In genomic region chr16:8872967-8873865, GRCh38 we compare ENCODE assay signal across 17 cellular contexts. TPM values are rescaled to one million over a fixed set of nuclear protein-coding genes. Genes with fewer than 3 reads are reported as not detected.
DNase-seq lines count a peak whose midpoint lies in the region; ATAC-seq and TF ChIP-seq lines count a peak whose summit lies in the region.
"Had no signal": no experiment of that assay in that cellular context is flagged by ENCODE, and none has a peak within 500 bp of the region (broad histone marks: within the 10 kb centered on the region; RNA-seq: fewer than 3 reads in every experiment).

No MANE protein-coding gene starts in this region.

- H3K9me3 ChIP-seq in SK-N-SH (no peaks in the 10 kb centered on the region), psoas muscle (no peaks in the 10 kb centered on the region), stomach (no peaks in the 10 kb centered on the region)
- H3K9me3 ChIP-seq: ovary, SJCRH30, tibial nerve had no signal

- H3F3A ChIP-seq in SK-N-SH (replicated peaks; ENCODE audit: insufficient read depth): peaks cover 4% of the 10 kb centered on the region

- intact Hi-C loops in psoas muscle (cut with DNase I): no loop called here
- intact Hi-C loops in stomach (cut with DNase I; ENCODE audit: low total_unique reads): no loop called here

- peak; percentile 38 for TF ChIP-seq CTCF in SK-N-SH (IDR thresholded peaks at IDR 0.05)
- peak; percentile 37 for TF ChIP-seq CTCF in brain microvascular endothelial cell (IDR thresholded peaks at IDR 0.05; ENCODE audit: low read depth, low read length, missing control alignments)
- peak; percentile 9 for TF ChIP-seq CTCF in psoas muscle (IDR thresholded peaks at IDR 0.05)
- TF ChIP-seq CTCF in stomach (IDR thresholded peaks at IDR 0.05): no peak

- in situ Hi-C loops in brain microvascular endothelial cell (cut with HindIII; ENCODE audit: low pct_ligation_motif_present, low sequenced_read_pairs): no loop called here

- H4K20me1 ChIP-seq in SK-N-SH (ENCODE audit: insufficient read depth): no peaks in the 10 kb centered on the region

- TF ChIP-seq RAD21 in SK-N-SH (IDR thresholded peaks at IDR 0.05; ENCODE audit: low read length): no peak

- POLR2A ChIA-PET in SK-N-SH (lab: Yijun Ruan, JAX): no interaction called here

- no peak overlapping the region for H3K4me2 ChIP-seq in SK-N-SH

- no peak overlapping the region for H2AFZ ChIP-seq in SK-N-SH (ENCODE audit: low read depth)

- peaks cover under 1% of the 10 kb centered on the region; the same call in 1 of the 2 replicates for H3K79me2 ChIP-seq in SK-N-SH (ENCODE audit: insufficient read depth)

- no peaks in the 10 kb centered on the region for H3K9me2 ChIP-seq in SK-N-SH

- TF ChIP-seq EP300 in SK-N-SH (IDR thresholded peaks at IDR 0.05; ENCODE audit: borderline replicate concordance in 1 of 2, low read depth in 1 of 2, low read length in 1 of 2): no peak
- TF ChIP-seq EP300 in stomach (IDR thresholded peaks at IDR 0.05): no peak

- 89% methylated on average over 22 of the region's 22 CpGs for WGBS in SK-N-SH (ENCODE audit: low lambda C conversion rate)
- 85 to 88% (median 88%) methylated on average over 22 of the region's 22 CpGs for WGBS in psoas muscle, 3 donors
- 82 to 89% (median 85%) methylated on average over 22 of the region's 22 CpGs for WGBS in stomach, 5 donors

- no peak overlapping the region for H3K27ac ChIP-seq in SK-N-SH (ENCODE audit: low read depth in 2 of 2, low read length in 1 of 2)
- H3K27ac ChIP-seq in brain microvascular endothelial cell: no peak overlapping the region
- no peak overlapping the region for H3K27ac ChIP-seq in psoas muscle
- H3K27ac ChIP-seq in stomach: no peak overlapping the region
- H3K27ac ChIP-seq: ovary, SJCRH30, tibial nerve had no signal

- H3K27me3 ChIP-seq in SK-N-SH (ENCODE audit: insufficient read depth) (no peaks in the 10 kb centered on the region), brain microvascular endothelial cell (replicated peaks) (no peaks in the 10 kb centered on the region), psoas muscle (ENCODE audit: insufficient read depth in 3 of 3, low read length in 2 of 3) (peaks cover 0 to under 1% (median 0%) of the 10 kb centered on the region in 3 donors), stomach (no peaks in the 10 kb centered on the region)
- H3K27me3 ChIP-seq: ovary, SJCRH30, tibial nerve had no signal

- no peak for TF ChIP-seq POLR2A in stomach (IDR thresholded peaks at IDR 0.05)

- ATAC-seq in SK-N-SH treated with all-trans-retinoic acid at 6 μM for 48 hours (no peak), psoas muscle (no peak)
- ATAC-seq: activated naive CD4-positive, alpha-beta T cell treated with anti-CD3 and anti-CD28 coated beads, Interleukin-2, amount 50 U/mL, for 72 hours; WTC11 had no signal

- no peak for DNase-seq in SK-N-SH
- peak; percentile 25 for DNase-seq in MV-4-11 (lab: John Stamatoyannopoulos, UW)
- no peak for DNase-seq in brain microvascular endothelial cell
- no peak for DNase-seq in psoas muscle
- no peak for DNase-seq in stomach
- no peak for DNase-seq in T1000 (lab: John Stamatoyannopoulos, UW)
- no peak for DNase-seq in NCI-H1092 (lab: John Stamatoyannopoulos, UW)
- DNase-seq: DMS 273 treated with DMSO at 0.1 percent for 48 hours; NCI-H2029; NCI-H748 treated with DMSO at 0.1 percent for 48 hours; ovary; SJCRH30; stimulated activated CD4-positive, alpha-beta T cell treated with anti-CD3 and anti-CD28 coated beads, Interleukin-15, amount 100 ng/mL, for 24 hours had no signal

- H3K36me3 ChIP-seq in SK-N-SH (replicated peaks in 1 of 2; ENCODE audit: control insufficient read depth in 1 of 2, insufficient read depth in 2 of 2, low read length in 1 of 2) (no peaks in the 10 kb centered on the region), brain microvascular endothelial cell (replicated peaks) (no peaks in the 10 kb centered on the region), psoas muscle (ENCODE audit: insufficient read depth in 1 of 2, low read depth in 1 of 2) (no peaks in the 10 kb centered on the region), stomach (no peaks in the 10 kb centered on the region)
- H3K36me3 ChIP-seq: ovary, SJCRH30, tibial nerve had no signal

- H3K4me3 ChIP-seq in SK-N-SH (ENCODE audit: low read depth in 2 of 2, low read length in 1 of 2) (no peak overlapping the region), brain microvascular endothelial cell (ENCODE audit: low read depth, low read length) (no peak overlapping the region), psoas muscle (no peak overlapping the region), stomach (no peak overlapping the region)
- H3K4me3 ChIP-seq: ovary, SJCRH30, tibial nerve had no signal

- CTCF ChIA-PET in SK-N-SH (lab: Yijun Ruan, JAX): interaction anchor here (0.7 to 2.0 kb wide), 8 partner anchors 10 to 306 kb away, joined by 3 to 7 read pairs (median 4); no protein-coding TSS in a partner anchor

- no peak overlapping the region for H3K9ac ChIP-seq in SK-N-SH

- H3K4me1 ChIP-seq in SK-N-SH (ENCODE audit: control insufficient read depth in 1 of 2, insufficient read depth in 2 of 2, low read depth in 1 of 2, low read length in 1 of 2) (peaks cover 2 to 9% of the 10 kb centered on the region in 2 experiments; a peak in 2 of 4 replicates), psoas muscle (no peaks in the 10 kb centered on the region), stomach (peaks cover 0 to 27% (median 19%) of the 10 kb centered on the region in 4 donors)

TF ChIP-seq in SK-N-SH, 30 proteins besides CTCF, POLR2A, EP300 and RAD21 (continues in another document):
- TF ChIP-seq JUND (IDR thresholded peaks at IDR 0.05): no peak
- TF ChIP-seq PBX3 (IDR thresholded peaks at IDR 0.05): no peak
- TF ChIP-seq SMC3 (IDR thresholded peaks at IDR 0.05; ENCODE audit: low read depth, low read length): no peak
- no peak for TF ChIP-seq TEAD4 (IDR thresholded peaks at IDR 0.05; ENCODE audit: borderline replicate concordance, insufficient read depth)
- no peak for TF ChIP-seq NFIC (IDR thresholded peaks at IDR 0.05; ENCODE audit: borderline replicate concordance)
- TF ChIP-seq FOXM1 (IDR thresholded peaks at IDR 0.05; ENCODE audit: low read depth): no peak
- no peak for TF ChIP-seq MXI1 (IDR thresholded peaks at IDR 0.05; ENCODE audit: low read depth, low read length)

TF ChIP-seq in SK-N-SH treated with all-trans-retinoic acid at 6 μM for 48 hours, 23 proteins besides CTCF, POLR2A, EP300 and RAD21:
- TF ChIP-seq ZC3H10 (CRISPR knock-in tag; IDR thresholded peaks at IDR 0.05) (no peak), TCF4 (CRISPR knock-in tag; IDR thresholded peaks at IDR 0.05; ENCODE audit: borderline replicate concordance) (no peak)

RNA-seq across cellular contexts. Expression of gene CARHSP1, which starts 4.4 kb away (rescaled TPM):
- polyA plus RNA-seq in SK-N-SH (2012; rRNA removed): 60.6 and 93.6 TPM in 2 replicates
- 41.7 and 53.3 TPM in 2 replicates for polyA plus RNA-seq in SK-N-SH (2012; cell fraction: cytosol; rRNA removed)
- polyA plus RNA-seq in SK-N-SH (2012; cell fraction: nucleus; rRNA removed): 56.6 and 82.5 TPM in 2 replicates
- 10 to 100 TPM in 3 of 4 donors, 1 to 10 TPM in 1; 9.8 to 23.0 (median 13.5) TPM for total RNA-seq in psoas muscle
- polyA plus RNA-seq in psoas muscle: 10 to 100 TPM; 16.6 to 19.6 (median 19.1) TPM
- 10 to 100 TPM in 4 of 5 donors, 1 to 10 TPM in 1; 2.0 to 78.6 (median 36.4) TPM for total RNA-seq in stomach
- 100 to 1,000 TPM in 2 of 3 donors, 10 to 100 TPM in 1; 95.5 to 190 (median 149) TPM for polyA plus RNA-seq in stomach

RNA-seq across cellular contexts. Expression of gene LITAFD, which starts 8.9 kb away (rescaled TPM):
- polyA plus RNA-seq in SK-N-SH (2012; rRNA removed) (not detected in 2 replicates), psoas muscle (not detected), stomach (not detected)
- polyA plus RNA-seq in SK-N-SH (2012; cell fraction: cytosol; rRNA removed): not detected in 2 replicates
- polyA plus RNA-seq in SK-N-SH (2012; cell fraction: nucleus; rRNA removed): not detected in 2 replicates
- total RNA-seq in psoas muscle (not detected), stomach (not detected)
- total RNA-seq: activated naive CD4-positive, alpha-beta T cell treated with anti-CD3 and anti-CD28 coated beads, Interleukin-2, amount 50 U/mL, for 72 hours; ovary; SJCRH30; tibial nerve; WTC11 had no signal
- polyA plus RNA-seq: ovary had no signal

Comparison
In these comparisons a context has a peak if more than half of its experiments do, and no peak if none do; other contexts are left out.
1. CTCF ChIP-seq: peak in SK-N-SH (single experiment), brain microvascular endothelial cell (single experiment) and psoas muscle (single experiment); none in stomach (0 of 7).